In genomic region chr17:30730171-30730836, GRCh38 we compare ENCODE assay signal across 8 cellular contexts.
DNase-seq lines count a peak whose midpoint lies in the region; ATAC-seq, FAIRE-seq and TF ChIP-seq lines count a peak whose summit lies in the region.
"Not testable (repeated sequence)": the region's sequence is repeated elsewhere in the genome, so short reads cannot be mapped to it uniquely, and the experiment has no call there.

No MANE protein-coding gene starts in this region.

- CTCF ChIA-PET in A549 (lab: Yijun Ruan, JAX), result interaction anchor here (0.8 to 10.7 kb wide), 3 partner anchors 14 to 21 kb away, joined by 3 to 79 read pairs (median 6); no protein-coding TSS in a partner anchor
- CTCF ChIA-PET in OCI-LY7 (lab: Charles Lee; ENCODE audit: unreplicated experiment), result not testable (repeated sequence)
- CTCF ChIA-PET in activated CD4-positive, alpha-beta T cell treated with anti-CD3 and anti-CD28 coated beads, Interleukin-2, amount 10 ng/mL, durations not matched to agents 7 days and 5 days (lab: Charles Lee), result interaction anchor here (1.8 kb wide), 1 partner anchor 94 kb away, joined by 3 read pairs; the partner anchor contains the start of gene CRLF3

- not testable (repeated sequence) for H3K79me1 ChIP-seq in H9 (ENCODE audit: insufficient read depth, low read depth, low read length, poor library complexity, severe bottlenecking)

- not testable (repeated sequence) for H2BK120ac ChIP-seq in H9 (ENCODE audit: low read depth, low read length, poor library complexity, severe bottlenecking)

- not testable (repeated sequence) for H3K9ac ChIP-seq in H9 (ENCODE audit: extremely low read depth, insufficient read length, low read length)

- H3K27ac Mint-ChIP-seq in H9, result peak overlapping the region; percentile 79 to 91 (median 89); a peak in 6 of 7 replicates
- peak overlapping the region; percentile 92 for H3K27ac Mint-ChIP-seq in activated CD4-positive, alpha-beta T cell treated with anti-CD3 and anti-CD28 coated beads, Interleukin-2, amount 10 ng/mL, durations not matched to agents 7 days and 5 days
- H3K27ac Mint-ChIP-seq in activated naive CD4-positive, alpha-beta T cell treated with anti-CD3 and anti-CD28 coated beads, Interleukin-2, amount 50 U/mL, for 24 hours, result peak overlapping the region; percentile 38
- peak overlapping the region; percentile 89 for H3K27ac Mint-ChIP-seq in endothelial cell (ENCODE audit: unreplicated experiment)

- not testable (repeated sequence) for TF ChIP-seq POLR2A in A549 (IDR thresholded peaks at IDR 0.05; ENCODE audit: low read length); spleen (IDR thresholded peaks at IDR 0.05)

- H3K9me2 ChIP-seq in OCI-LY7 (ENCODE audit: insufficient read depth, low read length), result not testable (repeated sequence)

- H4K91ac ChIP-seq in H9 (ENCODE audit: insufficient read length, low read depth, low read length), result not testable (repeated sequence)

- H3K36me3 ChIP-seq in OCI-LY7 (ENCODE audit: insufficient read depth, low read length), result peaks cover 27% of the 10 kb centered on the region
- not testable (repeated sequence) for H3K36me3 ChIP-seq in spleen

- H2BK15ac ChIP-seq in H9 (ENCODE audit: low read depth, low read length), result not testable (repeated sequence)

- not testable (repeated sequence) for H2BK12ac ChIP-seq in H9 (ENCODE audit: insufficient read length, low read depth, low read length)

- H3K14ac ChIP-seq in H9 (ENCODE audit: insufficient read depth, low read length), result not testable (repeated sequence)

- not testable (repeated sequence) for H3K4ac ChIP-seq in H9 (ENCODE audit: low read depth, low read length)

- H4K20me1 ChIP-seq in H9 (ENCODE audit: control insufficient read depth, insufficient read depth, insufficient read length), result not testable (repeated sequence)
- peaks cover 22% of the 10 kb centered on the region for H4K20me1 ChIP-seq in OCI-LY7 (ENCODE audit: insufficient read depth, low read length)

- POLR2A ChIA-PET in A549 (lab: Yijun Ruan, JAX); activated CD4-positive, alpha-beta T cell treated with anti-CD3 and anti-CD28 coated beads, Interleukin-2, amount 10 ng/mL, durations not matched to agents 7 days and 5 days (lab: Charles Lee): not testable (repeated sequence)
- POLR2A ChIA-PET in OCI-LY7 (lab: Charles Lee), result interaction anchor here (1.4 kb wide), 1 partner anchor 94 kb away, joined by 5 read pairs; the partner anchor contains the start of gene CRLF3

- not testable (repeated sequence) for H3K9me3 Mint-ChIP-seq in H9; activated CD4-positive, alpha-beta T cell treated with anti-CD3 and anti-CD28 coated beads, Interleukin-2, amount 10 ng/mL, durations not matched to agents 7 days and 5 days; activated naive CD4-positive, alpha-beta T cell treated with anti-CD3 and anti-CD28 coated beads, Interleukin-2, amount 50 U/mL, for 24 hours; endothelial cell (ENCODE audit: unreplicated experiment)

- not testable (repeated sequence) for H2AFZ ChIP-seq in H9 (ENCODE audit: low read length); OCI-LY7 (ENCODE audit: low read length)

- H3K56ac ChIP-seq in H9 (ENCODE audit: insufficient read length, low read depth, low read length), result not testable (repeated sequence)

- not testable (repeated sequence) for TF ChIP-seq EP300 in A549 (IDR thresholded peaks at IDR 0.05)

- not testable (repeated sequence) for H3K23me2 ChIP-seq in H9 (ENCODE audit: insufficient read length, low read depth, low read length, poor library complexity, severe bottlenecking)

- not testable (repeated sequence) for H3K23ac ChIP-seq in H9 (ENCODE audit: insufficient read length, low read depth, low read length)

- not testable (repeated sequence) for FAIRE-seq in A549 (lab: Jason Lieb, UNC)

- TF ChIP-seq CTCF in A549 (IDR thresholded peaks at IDR 0.05); H9 (conservative IDR thresholded peaks at IDR 0.05); OCI-LY7 (conservative IDR thresholded peaks at IDR 0.05; ENCODE audit: low read length); endothelial cell (IDR thresholded peaks at IDR 0.05; ENCODE audit: unreplicated experiment); spleen (IDR thresholded peaks at IDR 0.05 in 8 of 11, conservative IDR thresholded peaks at IDR 0.05 in 3 of 11): not testable (repeated sequence)

- not testable (repeated sequence) for H4K8ac ChIP-seq in H9 (replicated peaks; ENCODE audit: insufficient read length, low read depth, low read length)

- TF ChIP-seq RAD21 in A549 (conservative IDR thresholded peaks at IDR 0.05 in 1 of 2, IDR thresholded peaks at IDR 0.05 in 1 of 2), result not testable (repeated sequence)

- H3K79me2 ChIP-seq in H9 (ENCODE audit: insufficient read depth, low read length) (peaks cover 17% of the 10 kb centered on the region; the same call in 1 of the 2 replicates), OCI-LY7 (ENCODE audit: insufficient read depth, low read depth, low read length) (peaks cover 68% of the 10 kb centered on the region)

- H3K36me3 Mint-ChIP-seq in H9 (ENCODE audit: insufficient read depth in 1 of 3, low read depth in 3 of 3), result peaks cover 3 to 24% (median 19%) of the 10 kb centered on the region in 3 experiments; a peak in 5 of 7 replicates
- not testable (repeated sequence) for H3K36me3 Mint-ChIP-seq in activated CD4-positive, alpha-beta T cell treated with anti-CD3 and anti-CD28 coated beads, Interleukin-2, amount 10 ng/mL, durations not matched to agents 7 days and 5 days (ENCODE audit: low read depth); activated naive CD4-positive, alpha-beta T cell treated with anti-CD3 and anti-CD28 coated beads, Interleukin-2, amount 50 U/mL, for 24 hours; endothelial cell (ENCODE audit: low read depth, unreplicated experiment)

- ATAC-seq in A549, result not testable (repeated sequence)

- H3K27me3 Mint-ChIP-seq in H9 (ENCODE audit: low read depth); activated CD4-positive, alpha-beta T cell treated with anti-CD3 and anti-CD28 coated beads, Interleukin-2, amount 10 ng/mL, durations not matched to agents 7 days and 5 days; activated naive CD4-positive, alpha-beta T cell treated with anti-CD3 and anti-CD28 coated beads, Interleukin-2, amount 50 U/mL, for 24 hours: not testable (repeated sequence)
- H3K27me3 Mint-ChIP-seq in endothelial cell (ENCODE audit: unreplicated experiment), result peaks cover 11% of the 10 kb centered on the region

- H2BK20ac ChIP-seq in H9 (ENCODE audit: low read depth, low read length, poor library complexity, severe bottlenecking), result not testable (repeated sequence)

- intact Hi-C loops in OCI-LY7 (cut with micrococcal nuclease; ENCODE audit: unreplicated experiment), result loop anchor here (5.0 kb wide), 1 partner anchor 92 kb away; the partner anchor contains the start of gene CRLF3
- intact Hi-C loops in spleen (cut with DNase I; ENCODE audit: low total_unique reads), result not testable (repeated sequence)

- H2BK5ac ChIP-seq in H9 (ENCODE audit: insufficient read length, low read length), result not testable (repeated sequence)

- peak overlapping the region; percentile 83 to 84; a peak in 5 of 6 replicates for H3K27ac ChIP-seq in A549
- H3K27ac ChIP-seq in H9 (ENCODE audit: insufficient read length, low read depth, low read length), result not testable (repeated sequence)
- peak overlapping the region; percentile 86 for H3K27ac ChIP-seq in OCI-LY7 (ENCODE audit: low read depth, low read length, poor library complexity, severe bottlenecking)
- peak overlapping the region in 2 of 8 donors; percentile 92 to 95 for H3K27ac ChIP-seq in spleen

- H3K9me3 ChIP-seq in A549; H9 (ENCODE audit: control insufficient read depth, low read depth, low read length); OCI-LY7 (ENCODE audit: low read length); spleen: not testable (repeated sequence)

- H3T11ph ChIP-seq in H9 (ENCODE audit: low read length), result not testable (repeated sequence)

- not testable (repeated sequence) for H3K27me3 ChIP-seq in H9 (ENCODE audit: insufficient read depth, low read length); spleen (replicated peaks in 1 of 7)

- H3K4me1 Mint-ChIP-seq in H9, result peaks cover 16 to 30% of the 10 kb centered on the region in 2 experiments
- peaks cover 30% of the 10 kb centered on the region for H3K4me1 Mint-ChIP-seq in activated CD4-positive, alpha-beta T cell treated with anti-CD3 and anti-CD28 coated beads, Interleukin-2, amount 10 ng/mL, durations not matched to agents 7 days and 5 days
- peaks cover 25% of the 10 kb centered on the region for H3K4me1 Mint-ChIP-seq in activated naive CD4-positive, alpha-beta T cell treated with anti-CD3 and anti-CD28 coated beads, Interleukin-2, amount 50 U/mL, for 24 hours
- not testable (repeated sequence) for H3K4me1 Mint-ChIP-seq in endothelial cell (ENCODE audit: unreplicated experiment)

- BruUV-seq in OCI-LY7 (replicated peaks; lab: Mats Ljungman, UMichigan), result not testable (repeated sequence)

- not testable (repeated sequence) for H4K5ac ChIP-seq in H9 (ENCODE audit: insufficient read length, low read depth, low read length)

- H3K4me3 ChIP-seq in A549, result not testable (repeated sequence)
- H3K4me3 ChIP-seq in OCI-LY7 (ENCODE audit: low read depth, low read length, poor library complexity, severe bottlenecking), result peak overlapping the region; percentile 62
- H3K4me3 ChIP-seq in spleen, result peak overlapping the region in 1 of 8 donors; percentile 79

- WGBS in A549 (ENCODE audit: missing lambda C conversion rate), result 94% methylated on average over 8 of the region's 8 CpGs
- WGBS in H9 (ENCODE audit: extremely low coverage, insufficient read length, low lambda C conversion rate), result no CpG with 5 or more reads among the region's 8 CpGs
- 92 to 99% (median 97%) methylated on average over 8 of the region's 8 CpGs for WGBS in spleen, 5 donors

- DNase-seq in A549 (ENCODE audit: low read depth in 1 of 2, low spot score in 1 of 2); H9; OCI-LY7 (ENCODE audit: low spot score); activated CD4-positive, alpha-beta T cell treated with anti-CD3 and anti-CD28 coated beads, Interleukin-2, amount 10 ng/mL, durations not matched to agents 7 days and 5 days; endothelial cell (ENCODE audit: low spot score): not testable (repeated sequence)
- DNase-seq in mesenteric fat pad (ENCODE audit: low spot score), result peak; percentile 33
- peak; percentile 64 for DNase-seq in spleen

- peak overlapping the region; percentile 92; the same call in 2 of the 3 replicates for H3K4me2 ChIP-seq in A549
- not testable (repeated sequence) for H3K4me2 ChIP-seq in H9 (ENCODE audit: insufficient read depth, insufficient read length, low read length)
- H3K4me2 ChIP-seq in OCI-LY7 (ENCODE audit: low read length), result peak overlapping the region; percentile 64

- H3K4me1 ChIP-seq in A549 (peaks cover 23% of the 10 kb centered on the region; the same call in 2 of the 3 replicates), OCI-LY7 (ENCODE audit: insufficient read depth, low read length, poor library complexity, severe bottlenecking) (peaks cover 40% of the 10 kb centered on the region), spleen (peaks cover 12 to 51% (median 32%) of the 10 kb centered on the region in 6 donors)
- not testable (repeated sequence) for H3K4me1 ChIP-seq in H9 (ENCODE audit: insufficient read depth, low read length)

- not testable (repeated sequence) for H2AK5ac ChIP-seq in H9 (ENCODE audit: insufficient read length, low read length)

- not testable (repeated sequence) for H3K18ac ChIP-seq in H9 (ENCODE audit: insufficient read length, low read depth, low read length)

- H3K4me3 Mint-ChIP-seq in H9 (peak overlapping the region; percentile 97 to 98), endothelial cell (ENCODE audit: unreplicated experiment) (peak overlapping the region; percentile 90)
- peak overlapping the region; percentile 94 for H3K4me3 Mint-ChIP-seq in activated CD4-positive, alpha-beta T cell treated with anti-CD3 and anti-CD28 coated beads, Interleukin-2, amount 10 ng/mL, durations not matched to agents 7 days and 5 days
- H3K4me3 Mint-ChIP-seq in activated naive CD4-positive, alpha-beta T cell treated with anti-CD3 and anti-CD28 coated beads, Interleukin-2, amount 50 U/mL, for 24 hours, result peak overlapping the region; percentile 96

Comparison
In these comparisons a context has a peak if more than half of its experiments do, and no peak if none do; other contexts are left out.
1. H3K27ac Mint-ChIP-seq: peak in every context shown above with its lines; median percentile 92 in activated CD4-positive, alpha-beta T cell treated with anti-CD3 and anti-CD28 coated beads, Interleukin-2, amount 10 ng/mL, durations not matched to agents 7 days and 5 days; 89 in H9; 89 in endothelial cell; 38 in activated naive CD4-positive, alpha-beta T cell treated with anti-CD3 and anti-CD28 coated beads, Interleukin-2, amount 50 U/mL, for 24 hours.